Comparison of ENCODE assay signal across 32 cellular contexts in genomic region chr19:46802152-46802551, GRCh38.
"Had no signal": no experiment of that assay in that cellular context is flagged by ENCODE, and none has a peak within 500 bp of the region (broad histone marks: within the 10 kb centered on the region; RNA-seq: fewer than 3 reads in every experiment).

No MANE protein-coding gene starts in this region.

- H3K27me3 Mint-ChIP-seq: activated CD4-positive, alpha-beta T cell treated with anti-CD3 and anti-CD28 coated beads, Interleukin-2, amount 10 ng/mL, durations not matched to agents 7 days and 5 days; activated T-cell treated with anti-CD3 and anti-CD28 coated beads, Interleukin-2, amount 50 U/mL, for 24 hours; T-helper 17 cell had no signal

- H3K27me3 ChIP-seq: ascending aorta, breast epithelium, cardiac muscle cell, colonic mucosa, dorsolateral prefrontal cortex had no signal

- H3K27ac ChIP-seq: ascending aorta, breast epithelium, cardiac muscle cell, colonic mucosa, dorsolateral prefrontal cortex, VCaP had no signal

- H3K36me3 Mint-ChIP-seq: activated naive CD4-positive, alpha-beta T cell treated with anti-CD3 and anti-CD28 coated beads, Interleukin-2, amount 10 ng/mL, durations not matched to agents 7 days and 5 days; activated naive CD4-positive, alpha-beta T cell treated with anti-CD3 and anti-CD28 coated beads, Interleukin-2, amount 50 U/mL, for 72 hours; activated naive CD8-positive, alpha-beta T cell treated with anti-CD3 and anti-CD28 coated beads, Interleukin-2, amount 10 ng/mL, durations not matched to agents 7 days and 5 days; brain; WTC11 had no signal

- H3K9me3 ChIP-seq: ascending aorta, breast epithelium, colonic mucosa had no signal

- H3K9me3 Mint-ChIP-seq: activated CD4-positive, alpha-beta memory T cell treated with anti-CD3 and anti-CD28 coated beads, Interleukin-2, amount 10 ng/mL, durations not matched to agents 7 days and 5 days; activated CD4-positive, alpha-beta T cell treated with anti-CD3 and anti-CD28 coated beads, Interleukin-2, amount 10 ng/mL, durations not matched to agents 7 days and 5 days; activated naive CD4-positive, alpha-beta T cell treated with anti-CD3 and anti-CD28 coated beads, Interleukin-2, amount 10 ng/mL, durations not matched to agents 7 days and 5 days; activated naive CD4-positive, alpha-beta T cell treated with anti-CD3 and anti-CD28 coated beads, Interleukin-2, amount 50 U/mL, for 72 hours; activated naive CD8-positive, alpha-beta T cell treated with anti-CD3 and anti-CD28 coated beads, Interleukin-2, amount 10 ng/mL, durations not matched to agents 7 days and 5 days; activated T-cell treated with anti-CD3 and anti-CD28 coated beads, Interleukin-2, amount 50 U/mL, for 24 hours; activated T-cell treated with anti-CD3 and anti-CD28 coated beads, Interleukin-2, amount 50 U/mL, for 72 hours; endodermal cell; T-helper 2 cell treated with Interferon-gamma antibody and Interleukin-4, amounts not matched to agents 5 μg/mL and 100 μg/mL, for 36 hours; WTC11 had no signal

- H3K36me3 ChIP-seq: ascending aorta, breast epithelium, cardiac muscle cell, colonic mucosa had no signal

- H3K4me3 ChIP-seq: ascending aorta, breast epithelium, cardiac muscle cell, colonic mucosa, dorsolateral prefrontal cortex had no signal

- H3K4me3 Mint-ChIP-seq: activated CD4-positive, alpha-beta memory T cell treated with anti-CD3 and anti-CD28 coated beads, Interleukin-2, amount 10 ng/mL, durations not matched to agents 7 days and 5 days; activated CD4-positive, alpha-beta T cell treated with anti-CD3 and anti-CD28 coated beads, Interleukin-2, amount 10 ng/mL, durations not matched to agents 7 days and 5 days; activated naive CD4-positive, alpha-beta T cell treated with anti-CD3 and anti-CD28 coated beads, Interleukin-2, amount 10 ng/mL, durations not matched to agents 7 days and 5 days; activated naive CD8-positive, alpha-beta T cell treated with anti-CD3 and anti-CD28 coated beads, Interleukin-2, amount 10 ng/mL, durations not matched to agents 7 days and 5 days; activated T-cell treated with anti-CD3 and anti-CD28 coated beads, Interleukin-2, amount 50 U/mL, for 24 hours; activated T-cell treated with anti-CD3 and anti-CD28 coated beads, Interleukin-2, amount 50 U/mL, for 72 hours; brain; endodermal cell; T-helper 17 cell; T-helper 2 cell treated with Interferon-gamma antibody and Interleukin-4, amounts not matched to agents 5 μg/mL and 100 μg/mL, for 36 hours; WTC11 had no signal

- H3K4me1 ChIP-seq: ascending aorta, breast epithelium, colonic mucosa had no signal

- ATAC-seq: activated naive CD4-positive, alpha-beta T cell treated with anti-CD3 and anti-CD28 coated beads, Interleukin-2, amount 50 U/mL, for 72 hours; activated T-cell treated with anti-CD3 and anti-CD28 coated beads, Interleukin-2, amount 50 U/mL, for 72 hours; esophagus mucosa; T-helper 17 cell; WTC11 had no signal

- H3K4me1 Mint-ChIP-seq: activated CD4-positive, alpha-beta memory T cell treated with anti-CD3 and anti-CD28 coated beads, Interleukin-2, amount 10 ng/mL, durations not matched to agents 7 days and 5 days; activated CD4-positive, alpha-beta T cell treated with anti-CD3 and anti-CD28 coated beads, Interleukin-2, amount 10 ng/mL, durations not matched to agents 7 days and 5 days; activated naive CD4-positive, alpha-beta T cell treated with anti-CD3 and anti-CD28 coated beads, Interleukin-2, amount 10 ng/mL, durations not matched to agents 7 days and 5 days; activated naive CD8-positive, alpha-beta T cell treated with anti-CD3 and anti-CD28 coated beads, Interleukin-2, amount 10 ng/mL, durations not matched to agents 7 days and 5 days; endodermal cell; T-helper 17 cell; WTC11 had no signal

- H3K27ac Mint-ChIP-seq: activated CD4-positive, alpha-beta memory T cell treated with anti-CD3 and anti-CD28 coated beads, Interleukin-2, amount 10 ng/mL, durations not matched to agents 7 days and 5 days; activated CD4-positive, alpha-beta T cell treated with anti-CD3 and anti-CD28 coated beads, Interleukin-2, amount 10 ng/mL, durations not matched to agents 7 days and 5 days; activated naive CD4-positive, alpha-beta T cell treated with anti-CD3 and anti-CD28 coated beads, Interleukin-2, amount 10 ng/mL, durations not matched to agents 7 days and 5 days; activated naive CD4-positive, alpha-beta T cell treated with anti-CD3 and anti-CD28 coated beads, Interleukin-2, amount 50 U/mL, for 72 hours; activated naive CD8-positive, alpha-beta T cell treated with anti-CD3 and anti-CD28 coated beads, Interleukin-2, amount 10 ng/mL, durations not matched to agents 7 days and 5 days; activated T-cell treated with anti-CD3 and anti-CD28 coated beads, Interleukin-2, amount 50 U/mL, for 24 hours; activated T-cell treated with anti-CD3 and anti-CD28 coated beads, Interleukin-2, amount 50 U/mL, for 72 hours; endodermal cell; T-helper 17 cell; T-helper 2 cell treated with Interferon-gamma antibody and Interleukin-4, amounts not matched to agents 5 μg/mL and 100 μg/mL, for 36 hours; WTC11 had no signal

- DNase-seq: activated CD4-positive, alpha-beta memory T cell treated with anti-CD3 and anti-CD28 coated beads, Interleukin-2, amount 10 ng/mL, durations not matched to agents 7 days and 5 days; activated CD4-positive, alpha-beta T cell treated with anti-CD3 and anti-CD28 coated beads for 1 hour; activated CD4-positive, alpha-beta T cell treated with anti-CD3 and anti-CD28 coated beads for 4 hours; activated CD4-positive, alpha-beta T cell treated with anti-CD3 and anti-CD28 coated beads, Interleukin-2, amount 10 ng/mL, durations not matched to agents 7 days and 5 days; activated CD4-positive, alpha-beta T cell treated with anti-CD3 and anti-CD28 coated beads, Interleukin-2, amount 50 U/mL, for 4 hours; activated CD8-positive, alpha-beta memory T cell treated with anti-CD3 and anti-CD28 coated beads, Interleukin-2, amount 50 U/mL, for 48 hours; activated gamma-delta T cell; activated naive CD4-positive, alpha-beta T cell; activated naive CD4-positive, alpha-beta T cell treated with anti-CD3 and anti-CD28 coated beads, Interleukin-2, amount 10 ng/mL, durations not matched to agents 7 days and 5 days; activated naive CD8-positive, alpha-beta T cell treated with anti-CD3 and anti-CD28 coated beads, Interleukin-2, amount 10 ng/mL, durations not matched to agents 7 days and 5 days; activated T-cell treated with anti-CD3 and anti-CD28 coated beads for 4 hours; activated T-cell treated with anti-CD3 and anti-CD28 coated beads, Interleukin-2, amount 50 U/mL, for 24 hours; activated T-cell treated with anti-CD3 and anti-CD28 coated beads, Interleukin-2, amount 50 U/mL, for 72 hours; central memory CD4-positive, alpha-beta T cell; cerebellar nuclear complex; colonic mucosa; dorsolateral prefrontal cortex; effector memory CD4-positive, alpha-beta T cell; endodermal cell; foreskin fibroblast; head of caudate nucleus; T-helper 17 cell; T1000 had no signal
